1 cellular context compared by ENCODE assay signal in the genomic region with DNA sequence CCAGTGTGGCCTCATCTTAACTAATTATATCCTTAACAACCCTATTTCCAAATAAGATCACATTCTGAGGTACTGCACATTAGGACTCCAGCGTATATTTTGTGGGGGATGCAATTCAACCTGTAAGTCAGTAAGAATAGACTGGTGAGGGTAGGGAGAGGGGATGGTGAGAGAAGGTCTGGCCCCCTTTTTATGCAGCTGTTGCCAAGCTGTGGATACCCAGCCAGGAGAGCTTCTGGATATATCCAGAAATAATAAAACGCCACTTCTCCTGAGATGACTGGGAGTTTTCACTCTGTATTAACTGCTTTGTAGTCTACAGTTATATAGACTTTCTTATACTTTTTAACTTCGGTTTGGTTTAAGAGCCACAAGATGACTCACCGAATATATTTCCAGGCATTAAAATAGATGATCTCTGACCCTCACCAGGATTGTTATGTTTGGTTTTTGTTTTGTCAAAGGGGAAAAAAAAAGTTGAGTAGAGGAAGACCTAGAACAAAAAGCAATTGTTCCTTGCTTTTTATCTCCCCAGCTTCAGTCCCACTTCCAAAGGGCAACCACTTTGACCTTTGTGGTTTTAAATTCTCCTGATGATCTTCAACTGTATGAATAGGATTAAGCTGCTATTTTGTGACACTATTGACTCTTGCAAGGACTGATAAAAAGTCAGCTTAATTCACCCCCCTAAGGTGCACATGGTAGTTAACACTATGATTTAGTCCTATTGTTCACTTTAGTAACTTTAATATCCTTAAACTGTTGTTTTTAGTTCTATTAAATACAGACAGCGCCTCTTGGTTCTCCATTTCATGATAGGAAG.
TF ChIP-seq lines count a peak whose summit lies in the region.

No MANE protein-coding gene starts in this region.

TF ChIP-seq in GM12878, 131 proteins besides CTCF, POLR2A, EP300 and RAD21:
- TF ChIP-seq, protein P1, sequence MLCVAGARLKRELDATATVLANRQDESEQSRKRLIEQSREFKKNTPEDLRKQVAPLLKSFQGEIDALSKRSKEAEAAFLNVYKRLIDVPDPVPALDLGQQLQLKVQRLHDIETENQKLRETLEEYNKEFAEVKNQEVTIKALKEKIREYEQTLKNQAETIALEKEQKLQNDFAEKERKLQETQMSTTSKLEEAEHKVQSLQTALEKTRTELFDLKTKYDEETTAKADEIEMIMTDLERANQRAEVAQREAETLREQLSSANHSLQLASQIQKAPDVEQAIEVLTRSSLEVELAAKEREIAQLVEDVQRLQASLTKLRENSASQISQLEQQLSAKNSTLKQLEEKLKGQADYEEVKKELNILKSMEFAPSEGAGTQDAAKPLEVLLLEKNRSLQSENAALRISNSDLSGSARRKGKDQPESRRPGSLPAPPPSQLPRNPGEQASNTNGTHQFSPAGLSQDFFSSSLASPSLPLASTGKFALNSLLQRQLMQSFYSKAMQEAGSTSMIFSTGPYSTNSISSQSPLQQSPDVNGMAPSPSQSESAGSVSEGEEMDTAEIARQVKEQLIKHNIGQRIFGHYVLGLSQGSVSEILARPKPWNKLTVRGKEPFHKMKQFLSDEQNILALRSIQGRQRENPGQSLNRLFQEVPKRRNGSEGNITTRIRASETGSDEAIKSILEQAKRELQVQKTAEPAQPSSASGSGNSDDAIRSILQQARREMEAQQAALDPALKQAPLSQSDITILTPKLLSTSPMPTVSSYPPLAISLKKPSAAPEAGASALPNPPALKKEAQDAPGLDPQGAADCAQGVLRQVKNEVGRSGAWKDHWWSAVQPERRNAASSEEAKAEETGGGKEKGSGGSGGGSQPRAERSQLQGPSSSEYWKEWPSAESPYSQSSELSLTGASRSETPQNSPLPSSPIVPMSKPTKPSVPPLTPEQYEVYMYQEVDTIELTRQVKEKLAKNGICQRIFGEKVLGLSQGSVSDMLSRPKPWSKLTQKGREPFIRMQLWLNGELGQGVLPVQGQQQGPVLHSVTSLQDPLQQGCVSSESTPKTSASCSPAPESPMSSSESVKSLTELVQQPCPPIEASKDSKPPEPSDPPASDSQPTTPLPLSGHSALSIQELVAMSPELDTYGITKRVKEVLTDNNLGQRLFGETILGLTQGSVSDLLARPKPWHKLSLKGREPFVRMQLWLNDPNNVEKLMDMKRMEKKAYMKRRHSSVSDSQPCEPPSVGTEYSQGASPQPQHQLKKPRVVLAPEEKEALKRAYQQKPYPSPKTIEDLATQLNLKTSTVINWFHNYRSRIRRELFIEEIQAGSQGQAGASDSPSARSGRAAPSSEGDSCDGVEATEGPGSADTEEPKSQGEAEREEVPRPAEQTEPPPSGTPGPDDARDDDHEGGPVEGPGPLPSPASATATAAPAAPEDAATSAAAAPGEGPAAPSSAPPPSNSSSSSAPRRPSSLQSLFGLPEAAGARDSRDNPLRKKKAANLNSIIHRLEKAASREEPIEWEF (IDR thresholded peaks at IDR 0.05; ENCODE audit: insufficient replicate concordance, low read depth, low read length) = no peak
- 0 out of 2 replicates have a peak, but pooled peaks have one; percentile 66 for TF ChIP-seq NR2F1 (conservative IDR thresholded peaks at IDR 0.05)
